Comparison of ENCODE assay signal across 10 cellular contexts in genomic region chr6:1832844-1833787, GRCh38.
DNase-seq lines count a peak whose midpoint lies in the region; ATAC-seq and TF ChIP-seq lines count a peak whose summit lies in the region.
"Had no signal": no experiment of that assay in that cellular context is flagged by ENCODE, and none has a peak within 500 bp of the region (broad histone marks: within the 10 kb centered on the region; RNA-seq: fewer than 3 reads in every experiment).

No MANE protein-coding gene starts in this region.

- H3K36me3 ChIP-seq in BLaER1 = no peaks in the 10 kb centered on the region; the same call in 1 of the 2 replicates
- H3K36me3 ChIP-seq in endocrine pancreas (ENCODE audit: control insufficient read depth, insufficient read depth, low read length) = no peaks in the 10 kb centered on the region
- peaks cover 3 to 4% of the 10 kb centered on the region in 2 donors for H3K36me3 ChIP-seq in muscle layer of duodenum (ENCODE audit: control insufficient read depth in 1 of 2, insufficient read depth in 2 of 2, low read length in 2 of 2)
- no peaks in the 10 kb centered on the region for H3K36me3 ChIP-seq in Caco-2 (ENCODE audit: control insufficient read depth, insufficient read depth, low read length)

- intact Hi-C loops in Caco-2 (cut with micrococcal nuclease; ENCODE audit: unreplicated experiment) = no loop called here

- H3K27ac ChIP-seq in BLaER1 (no peak overlapping the region), muscle layer of duodenum (ENCODE audit: low read length) (no peak overlapping the region)

- H3K4me3 ChIP-seq in BLaER1 (no peak overlapping the region), endocrine pancreas (ENCODE audit: control insufficient read depth, insufficient read depth, low read length) (peak overlapping the region; percentile 33), muscle layer of duodenum (ENCODE audit: low read depth in 1 of 2, low read length in 2 of 2) (peak overlapping the region; percentile 8), Caco-2 (ENCODE audit: low read depth, low read length) (no peak overlapping the region)

- CTCF ChIA-PET in Caco-2 (lab: Charles Lee) = no interaction called here

- TF ChIP-seq CTCF in Caco-2 (IDR thresholded peaks at IDR 0.05; ENCODE audit: insufficient read depth in 1 of 2, low read depth in 1 of 2, low read length in 1 of 2, severe bottlenecking in 1 of 2, unreplicated experiment in 1 of 2) = no peak

- peaks cover 13% of the 10 kb centered on the region for H3K9me3 Mint-ChIP-seq in Caco-2 (ENCODE audit: unreplicated experiment)

- H3K27me3 Mint-ChIP-seq in Caco-2 (ENCODE audit: insufficient read depth, unreplicated experiment) = no peaks in the 10 kb centered on the region

- no peaks in the 10 kb centered on the region for H4K20me1 ChIP-seq in BLaER1

- BruUV-seq in Caco-2 (replicated peaks; lab: Mats Ljungman, UMichigan) = no TSS peak

- H3K36me3 Mint-ChIP-seq in Caco-2 (ENCODE audit: insufficient read depth, unreplicated experiment) = no peaks in the 10 kb centered on the region

- peak; percentile 58 to 84 for DNase-seq in NCI-H2081 (lab: John Stamatoyannopoulos, UW)
- no peak for DNase-seq in SW480 (ENCODE audit: low spot score)
- no peak for DNase-seq in Caco-2
- DNase-seq: NCI-H1930; stimulated activated CD4-positive, alpha-beta T cell treated with anti-CD3 and anti-CD28 coated beads, Interleukin-4, amount 100 ng/mL, for 24 hours had no signal

- no peak overlapping the region for H3K27ac Mint-ChIP-seq in Caco-2 (ENCODE audit: unreplicated experiment)

- no peak overlapping the region for H3K9ac ChIP-seq in BLaER1
- no peak overlapping the region for H3K9ac ChIP-seq in endocrine pancreas (ENCODE audit: control insufficient read depth, insufficient read depth, low read length)

- H3K9me3 ChIP-seq in BLaER1 (peaks cover 17% of the 10 kb centered on the region), endocrine pancreas (ENCODE audit: control insufficient read depth, low read length) (no peaks in the 10 kb centered on the region), muscle layer of duodenum (ENCODE audit: control insufficient read depth in 1 of 2, low read length in 2 of 2) (peaks cover 0 to 15% of the 10 kb centered on the region in 2 donors), Caco-2 (peaks cover 5% of the 10 kb centered on the region)

- peak overlapping the region; percentile 56 for H3K4me2 ChIP-seq in BLaER1

- POLR2A ChIA-PET in Caco-2 (lab: Charles Lee) = no interaction called here

- H3K27me3 ChIP-seq in BLaER1 (no peaks in the 10 kb centered on the region), endocrine pancreas (ENCODE audit: control insufficient read depth, insufficient read depth, low read length) (no peaks in the 10 kb centered on the region), muscle layer of duodenum (ENCODE audit: low read depth, low read length) (no peaks in the 10 kb centered on the region), Caco-2 (replicated peaks; ENCODE audit: control insufficient read depth, insufficient read depth, low read length) (no peaks in the 10 kb centered on the region)

- H3K4me1 ChIP-seq in BLaER1 (peaks cover 14% of the 10 kb centered on the region), endocrine pancreas (ENCODE audit: control insufficient read depth, insufficient read depth, low read length) (no peaks in the 10 kb centered on the region), muscle layer of duodenum (ENCODE audit: control insufficient read depth in 1 of 2, insufficient read depth in 2 of 2, low read length in 2 of 2) (peaks cover 0 to 8% of the 10 kb centered on the region in 2 donors), Caco-2 (no peaks in the 10 kb centered on the region)

- no peak overlapping the region for H3K4me3 Mint-ChIP-seq in Caco-2 (ENCODE audit: unreplicated experiment)

- ATAC-seq in HG03280 (IDR thresholded peaks at IDR 0.05; ENCODE audit: unreplicated experiment) (no peak), GM19397 (IDR thresholded peaks at IDR 0.05; ENCODE audit: unreplicated experiment) (no peak)

- H3K4me1 Mint-ChIP-seq in Caco-2 (ENCODE audit: low read depth, unreplicated experiment) = no peaks in the 10 kb centered on the region

Comparison
In these comparisons a context has a peak if more than half of its experiments do, and no peak if none do; other contexts are left out.
1. H3K4me3 ChIP-seq: peak in endocrine pancreas (single experiment) and muscle layer of duodenum (2 of 2); none in BLaER1 (single experiment) and Caco-2 (single experiment).
2. DNase-seq: peak in NCI-H2081 (2 of 2); none in SW480 (single experiment) and Caco-2 (0 of 2).